In genomic region chr1:248926401-248927182, GRCh38 we compare ENCODE assay signal across 1 cellular context.
TF ChIP-seq lines count a peak whose summit lies in the region.

No MANE protein-coding gene starts in this region.

TF ChIP-seq in K562, 482 proteins besides CTCF, POLR2A, EP300 and RAD21 (continued from another document and continues in another):
- TF ChIP-seq, protein P1, sequence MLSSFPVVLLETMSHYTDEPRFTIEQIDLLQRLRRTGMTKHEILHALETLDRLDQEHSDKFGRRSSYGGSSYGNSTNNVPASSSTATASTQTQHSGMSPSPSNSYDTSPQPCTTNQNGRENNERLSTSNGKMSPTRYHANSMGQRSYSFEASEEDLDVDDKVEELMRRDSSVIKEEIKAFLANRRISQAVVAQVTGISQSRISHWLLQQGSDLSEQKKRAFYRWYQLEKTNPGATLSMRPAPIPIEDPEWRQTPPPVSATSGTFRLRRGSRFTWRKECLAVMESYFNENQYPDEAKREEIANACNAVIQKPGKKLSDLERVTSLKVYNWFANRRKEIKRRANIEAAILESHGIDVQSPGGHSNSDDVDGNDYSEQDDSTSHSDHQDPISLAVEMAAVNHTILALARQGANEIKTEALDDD (IDR thresholded peaks at IDR 0.05), result peak; percentile 93
- TF ChIP-seq ZNF583 (CRISPR knock-in tag; IDR thresholded peaks at IDR 0.05) (no peak; the same call in 1 of the 2 replicates), HNRNPL (IDR thresholded peaks at IDR 0.05; ENCODE audit: low read depth, low read length) (no peak), MTF1 (CRISPR knock-in tag; IDR thresholded peaks at IDR 0.05; ENCODE audit: borderline replicate concordance) (no peak), ZBTB8A (IDR thresholded peaks at IDR 0.05; ENCODE audit: partially characterized antibody) (no peak), HDAC8 (tag; IDR thresholded peaks at IDR 0.05) (no peak), ZNF253 (CRISPR knock-in tag; conservative IDR thresholded peaks at IDR 0.05) (no peak), HSF4 (CRISPR knock-in tag; IDR thresholded peaks at IDR 0.05; ENCODE audit: borderline replicate concordance) (no peak), MTA2 (IDR thresholded peaks at IDR 0.05; ENCODE audit: low read depth) (no peak), POLR2H (tag; IDR thresholded peaks at IDR 0.05; ENCODE audit: low read depth) (no peak), ELF4 (CRISPR knock-in tag; IDR thresholded peaks at IDR 0.05) (no peak), ZKSCAN1 (IDR thresholded peaks at IDR 0.05; ENCODE audit: low read depth, low read length) (no peak), RBM22 (IDR thresholded peaks at IDR 0.05; ENCODE audit: low read depth, low read length, poor library complexity, severe bottlenecking) (no peak), ZNF584 (CRISPR knock-in tag; IDR thresholded peaks at IDR 0.05; ENCODE audit: low read depth) (no peak), SP2 (IDR thresholded peaks at IDR 0.05; ENCODE audit: extremely low read depth, low read depth, low read length, poor library complexity, severe bottlenecking) (no peak), ZNF76 (CRISPR knock-in tag; IDR thresholded peaks at IDR 0.05; ENCODE audit: borderline replicate concordance) (no peak), ARID1B (IDR thresholded peaks at IDR 0.05) (peak; percentile 73), ZNF232 (CRISPR knock-in tag; IDR thresholded peaks at IDR 0.05) (no peak), ZNF197 (CRISPR knock-in tag; IDR thresholded peaks at IDR 0.05; ENCODE audit: low read depth) (no peak), ZNF3 (CRISPR knock-in tag; IDR thresholded peaks at IDR 0.05) (no peak), MAFG (tag; conservative IDR thresholded peaks at IDR 0.05) (no peak), U2AF2 (optimal IDR thresholded peaks at IDR 0.05; ENCODE audit: low read depth, low read length) (no peak), ZNF785 (CRISPR knock-in tag; IDR thresholded peaks at IDR 0.05) (no peak), CHD7 (IDR thresholded peaks at IDR 0.05; ENCODE audit: low read depth, low read length) (no peak), RBBP5 (IDR thresholded peaks at IDR 0.05; ENCODE audit: borderline replicate concordance, insufficient read depth, low read length, poor library complexity, severe bottlenecking) (no peak), TRIM25 (IDR thresholded peaks at IDR 0.05; ENCODE audit: borderline replicate concordance) (no peak), ZNF174 (CRISPR knock-in tag; IDR thresholded peaks at IDR 0.05) (no peak), ZNF764 (CRISPR knock-in tag; IDR thresholded peaks at IDR 0.05; ENCODE audit: low read depth) (no peak), AFF1 (IDR thresholded peaks at IDR 0.05; ENCODE audit: low read depth in 1 of 2, partially characterized antibody in 2 of 2) (no peak), ZBTB12 (CRISPR knock-in tag; IDR thresholded peaks at IDR 0.05) (no peak), ZNF444 (CRISPR knock-in tag; IDR thresholded peaks at IDR 0.05) (no peak)
- TF ChIP-seq, protein P2, sequence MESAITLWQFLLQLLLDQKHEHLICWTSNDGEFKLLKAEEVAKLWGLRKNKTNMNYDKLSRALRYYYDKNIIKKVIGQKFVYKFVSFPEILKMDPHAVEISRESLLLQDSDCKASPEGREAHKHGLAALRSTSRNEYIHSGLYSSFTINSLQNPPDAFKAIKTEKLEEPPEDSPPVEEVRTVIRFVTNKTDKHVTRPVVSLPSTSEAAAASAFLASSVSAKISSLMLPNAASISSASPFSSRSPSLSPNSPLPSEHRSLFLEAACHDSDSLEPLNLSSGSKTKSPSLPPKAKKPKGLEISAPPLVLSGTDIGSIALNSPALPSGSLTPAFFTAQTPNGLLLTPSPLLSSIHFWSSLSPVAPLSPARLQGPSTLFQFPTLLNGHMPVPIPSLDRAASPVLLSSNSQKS (CRISPR knock-in tag; IDR thresholded peaks at IDR 0.05), result no peak
- TF ChIP-seq, protein P3, sequence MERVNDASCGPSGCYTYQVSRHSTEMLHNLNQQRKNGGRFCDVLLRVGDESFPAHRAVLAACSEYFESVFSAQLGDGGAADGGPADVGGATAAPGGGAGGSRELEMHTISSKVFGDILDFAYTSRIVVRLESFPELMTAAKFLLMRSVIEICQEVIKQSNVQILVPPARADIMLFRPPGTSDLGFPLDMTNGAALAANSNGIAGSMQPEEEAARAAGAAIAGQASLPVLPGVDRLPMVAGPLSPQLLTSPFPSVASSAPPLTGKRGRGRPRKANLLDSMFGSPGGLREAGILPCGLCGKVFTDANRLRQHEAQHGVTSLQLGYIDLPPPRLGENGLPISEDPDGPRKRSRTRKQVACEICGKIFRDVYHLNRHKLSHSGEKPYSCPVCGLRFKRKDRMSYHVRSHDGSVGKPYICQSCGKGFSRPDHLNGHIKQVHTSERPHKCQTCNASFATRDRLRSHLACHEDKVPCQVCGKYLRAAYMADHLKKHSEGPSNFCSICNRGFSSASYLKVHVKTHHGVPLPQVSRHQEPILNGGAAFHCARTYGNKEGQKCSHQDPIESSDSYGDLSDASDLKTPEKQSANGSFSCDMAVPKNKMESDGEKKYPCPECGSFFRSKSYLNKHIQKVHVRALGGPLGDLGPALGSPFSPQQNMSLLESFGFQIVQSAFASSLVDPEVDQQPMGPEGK (CRISPR knock-in tag; IDR thresholded peaks at IDR 0.05; ENCODE audit: borderline replicate concordance), result no peak
